Comparison of ENCODE assay signal across 10 cellular contexts in genomic region chr16:73000020-73000906, GRCh38. TPM values are rescaled to one million over a fixed set of nuclear protein-coding genes. Genes with fewer than 3 reads are reported as not detected.
DNase-seq lines count a peak whose midpoint lies in the region; ATAC-seq and TF ChIP-seq lines count a peak whose summit lies in the region.
"Had no signal": no experiment of that assay in that cellular context is flagged by ENCODE, and none has a peak within 500 bp of the region (broad histone marks: within the 10 kb centered on the region; RNA-seq: fewer than 3 reads in every experiment).

No MANE protein-coding gene starts in this region.

- DNase-seq in COLO829 (ENCODE audit: low spot score) = peak; percentile 85
- peak; percentile 38 for DNase-seq in RWPE2 (ENCODE audit: low spot score)
- peak; percentile 76 for DNase-seq in Right ventricle myocardium inferior (ENCODE audit: missing footprints)
- DNase-seq in posterior cingulate gyrus = peak in 8 of 10 donors; percentile 16 to 92 (median 53)
- DNase-seq in NCI-H1930 (lab: John Stamatoyannopoulos, UW) = no peak
- no peak for DNase-seq in HEK293T (ENCODE audit: extremely low spot score)
- no peak for DNase-seq in activated CD8-positive, alpha-beta memory T cell treated with anti-CD3 and anti-CD28 coated beads for 24 hours
- DNase-seq: activated naive CD8-positive, alpha-beta T cell treated with anti-CD3 and anti-CD28 coated beads, Interleukin-2, amount 10 ng/mL, durations not matched to agents 7 days and 5 days; T-cell had no signal

- H3K9me3 ChIP-seq in RWPE2 (ENCODE audit: severe bottlenecking) = peaks cover 2% of the 10 kb centered on the region

- no peak overlapping the region for H3K4me3 ChIP-seq in RWPE2 (ENCODE audit: severe bottlenecking)

- H3K4me1 ChIP-seq in RWPE2 (ENCODE audit: insufficient read depth, poor library complexity, severe bottlenecking) = peaks cover 25% of the 10 kb centered on the region

- peaks cover 3% of the 10 kb centered on the region; the same call in 1 of the 2 replicates for H3K36me3 ChIP-seq in RWPE2 (ENCODE audit: low read depth)

- POLR2A ChIA-PET in HEK293T (lab: Yijun Ruan, JAX) = no interaction called here

- ATAC-seq in RWPE2 (ENCODE audit: low read depth) = peak; percentile 15
- peak; percentile 86 for ATAC-seq in Right ventricle myocardium inferior
- ATAC-seq in HG03025 (IDR thresholded peaks at IDR 0.05; ENCODE audit: low FRiP score, unreplicated experiment) = no peak
- ATAC-seq: T-cell had no signal

- TF ChIP-seq CTCF in RWPE2 (IDR thresholded peaks at IDR 0.05; ENCODE audit: poor library complexity, severe bottlenecking) = no peak

- intact Hi-C loops in Right ventricle myocardium inferior (cut with DNase I) = no loop called here
- intact Hi-C loops in posterior cingulate gyrus (cut with DNase I) = no loop called here

- CTCF ChIA-PET in HEK293T (lab: Yijun Ruan, JAX) = no interaction called here

- peak overlapping the region; percentile 13 for H3K27ac ChIP-seq in RWPE2 (ENCODE audit: poor library complexity, severe bottlenecking)

- H3K27me3 ChIP-seq in RWPE2 (ENCODE audit: insufficient read depth, poor library complexity, severe bottlenecking) = no peaks in the 10 kb centered on the region

TF ChIP-seq in HEK293T, 16 proteins besides CTCF, POLR2A, EP300 and RAD21:
- TF ChIP-seq SP1 (IDR thresholded peaks at IDR 0.05) (no peak), HDGF (IDR thresholded peaks at IDR 0.05; ENCODE audit: borderline replicate concordance) (no peak), ZNF384 (IDR thresholded peaks at IDR 0.05) (no peak), PKNOX1 (IDR thresholded peaks at IDR 0.05) (no peak), FOXA1 (IDR thresholded peaks at IDR 0.05) (no peak), FOXM1 (IDR thresholded peaks at IDR 0.05; ENCODE audit: borderline replicate concordance) (no peak), TARDBP (IDR thresholded peaks at IDR 0.05) (no peak)
TF ChIP-seq in HEK293T: peak in this region for 0.

RNA-seq across cellular contexts. Expression of gene ZFHX3, which starts 47.7 kb away (rescaled TPM):
- 8.4 TPM for total RNA-seq in Right ventricle myocardium inferior

Comparison
In these comparisons a context has a peak if more than half of its experiments do, and no peak if none do; other contexts are left out.
1. DNase-seq: peak in COLO829 (single experiment), RWPE2 (single experiment), Right ventricle myocardium inferior (single experiment) and posterior cingulate gyrus (8 of 10); none in NCI-H1930 (0 of 2), HEK293T (single experiment) and activated CD8-positive, alpha-beta memory T cell treated with anti-CD3 and anti-CD28 coated beads for 24 hours (single experiment).